ENCODE assay signal across 35 cellular contexts in the genomic region with DNA sequence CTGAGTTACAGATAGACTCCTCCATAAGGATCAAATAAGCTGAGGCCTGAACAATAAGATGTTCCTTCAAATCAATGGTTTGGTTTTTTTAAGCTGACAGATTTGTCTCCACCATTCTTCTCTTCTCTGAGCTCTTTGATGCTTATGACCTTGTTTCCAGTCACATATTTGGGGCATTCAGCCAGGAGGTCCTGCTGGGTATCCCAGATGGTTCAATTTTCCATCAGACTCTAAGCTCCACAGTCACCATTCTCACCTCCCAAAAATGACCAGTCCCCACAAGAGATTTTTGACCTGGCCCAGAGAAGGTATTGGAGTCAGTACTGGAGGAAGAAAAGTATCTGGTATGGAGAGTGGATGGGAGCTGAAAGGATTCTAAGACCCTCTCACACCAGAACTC.
"Had no signal": no experiment of that assay in that cellular context is flagged by ENCODE, and none has a peak within 500 bp of the region (broad histone marks: within the 10 kb centered on the region; RNA-seq: fewer than 3 reads in every experiment).

No MANE protein-coding gene starts in this region.

- H3K9me3 Mint-ChIP-seq: activated B cell treated with CpG ODN at 0.5 μM for 24 hours; activated CD4-positive, alpha-beta memory T cell treated with anti-CD3 and anti-CD28 coated beads for 36 hours; activated CD4-positive, alpha-beta T cell treated with anti-CD3 and anti-CD28 coated beads, Interleukin-2, amount 10 ng/mL, durations not matched to agents 24 days and 14 days; activated CD8-positive, alpha-beta T cell treated with anti-CD3 and anti-CD28 coated beads for 36 hours; activated naive CD4-positive, alpha-beta T cell treated with anti-CD3 and anti-CD28 coated beads for 36 hours; activated naive CD4-positive, alpha-beta T cell treated with anti-CD3 and anti-CD28 coated beads, Interleukin-2, amount 50 U/mL, for 72 hours; activated naive CD8-positive, alpha-beta T cell treated with anti-CD3 and anti-CD28 coated beads for 36 hours; activated T-cell treated with anti-CD3 and anti-CD28 coated beads, Interleukin-2, amount 50 U/mL, for 4 hours; activated T-cell treated with anti-CD3 and anti-CD28 coated beads, Interleukin-2, amount 50 U/mL, for 72 hours; activated T-helper 1 cell treated with anti-CD3 and anti-CD28 coated beads, Interleukin-12 subunit alpha, Interleukin-12 subunit beta, Interleukin-2, Interleukin-4 antibody, amounts not matched to agents 30 ng/mL and 10 ng/mL and 1 ng/mL, durations not matched to agents 14 hours and 24 hours and 36 hours; activated T-helper 17 cell treated with anti-CD3 and anti-CD28 coated beads, Interleukin-2, amount 50 U/mL, for 72 hours; T-helper 1 cell treated with Interleukin-12 subunit alpha and Interleukin-12 subunit beta and Interleukin-4 antibody, amounts not matched to agents 30 μg/mL and 1 μg/mL, for 36 hours; T-helper 2 cell treated with Interferon-gamma antibody and Interleukin-4, amounts not matched to agents 5 μg/mL and 100 μg/mL, for 36 hours had no signal

- ATAC-seq: activated CD8-positive, alpha-beta T cell treated with anti-CD3 and anti-CD28 coated beads for 36 hours; activated naive CD4-positive, alpha-beta T cell treated with anti-CD3 and anti-CD28 coated beads, Interleukin-2, amount 50 U/mL, for 72 hours; activated T-cell treated with anti-CD3 and anti-CD28 coated beads, Interleukin-2, amount 50 U/mL, for 4 hours; activated T-cell treated with anti-CD3 and anti-CD28 coated beads, Interleukin-2, amount 50 U/mL, for 72 hours; activated T-helper 17 cell treated with anti-CD3 and anti-CD28 coated beads, Interleukin-2, amount 50 U/mL, for 72 hours; body of pancreas had no signal

- FAIRE-seq: TTC549 had no signal

- H3K4me1 ChIP-seq: adrenal gland, body of pancreas, breast epithelium had no signal

- H3K27me3 ChIP-seq: adrenal gland, body of pancreas, brain microvascular endothelial cell had no signal

- H3K36me3 Mint-ChIP-seq: activated CD4-positive, alpha-beta memory T cell treated with anti-CD3 and anti-CD28 coated beads for 36 hours; activated naive CD4-positive, alpha-beta T cell treated with anti-CD3 and anti-CD28 coated beads, Interleukin-2, amount 50 U/mL, for 72 hours; activated naive CD8-positive, alpha-beta T cell treated with anti-CD3 and anti-CD28 coated beads for 36 hours had no signal

- H3K27me3 Mint-ChIP-seq: activated B cell treated with CpG ODN at 0.5 μM for 24 hours; activated CD8-positive, alpha-beta T cell treated with anti-CD3 and anti-CD28 coated beads for 36 hours; activated naive CD8-positive, alpha-beta T cell treated with anti-CD3 and anti-CD28 coated beads for 36 hours had no signal

- H3K27ac Mint-ChIP-seq: activated B cell treated with CpG ODN at 0.5 μM for 24 hours; activated CD4-positive, alpha-beta memory T cell treated with anti-CD3 and anti-CD28 coated beads for 36 hours; activated CD4-positive, alpha-beta T cell treated with anti-CD3 and anti-CD28 coated beads, Interleukin-2, amount 10 ng/mL, durations not matched to agents 24 days and 14 days; activated CD8-positive, alpha-beta T cell treated with anti-CD3 and anti-CD28 coated beads for 36 hours; activated naive CD4-positive, alpha-beta T cell treated with anti-CD3 and anti-CD28 coated beads for 36 hours; activated naive CD4-positive, alpha-beta T cell treated with anti-CD3 and anti-CD28 coated beads, Interleukin-2, amount 50 U/mL, for 72 hours; activated naive CD8-positive, alpha-beta T cell treated with anti-CD3 and anti-CD28 coated beads for 36 hours; activated T-cell treated with anti-CD3 and anti-CD28 coated beads, Interleukin-2, amount 50 U/mL, for 72 hours; activated T-helper 1 cell treated with anti-CD3 and anti-CD28 coated beads, Interleukin-12 subunit alpha, Interleukin-12 subunit beta, Interleukin-2, Interleukin-4 antibody, amounts not matched to agents 30 ng/mL and 10 ng/mL and 1 ng/mL, durations not matched to agents 14 hours and 24 hours and 36 hours; activated T-helper 17 cell treated with anti-CD3 and anti-CD28 coated beads, Interleukin-2, amount 50 U/mL, for 72 hours; T-helper 1 cell treated with Interleukin-12 subunit alpha and Interleukin-12 subunit beta and Interleukin-4 antibody, amounts not matched to agents 30 μg/mL and 1 μg/mL, for 36 hours; T-helper 2 cell treated with Interferon-gamma antibody and Interleukin-4, amounts not matched to agents 5 μg/mL and 100 μg/mL, for 36 hours had no signal

- H3K9me3 ChIP-seq: adrenal gland, body of pancreas, breast epithelium had no signal

- H3K4me3 Mint-ChIP-seq: activated B cell treated with CpG ODN at 0.5 μM for 24 hours; activated CD4-positive, alpha-beta memory T cell treated with anti-CD3 and anti-CD28 coated beads for 36 hours; activated CD4-positive, alpha-beta T cell treated with anti-CD3 and anti-CD28 coated beads, Interleukin-2, amount 10 ng/mL, durations not matched to agents 24 days and 14 days; activated CD8-positive, alpha-beta T cell treated with anti-CD3 and anti-CD28 coated beads for 36 hours; activated naive CD4-positive, alpha-beta T cell treated with anti-CD3 and anti-CD28 coated beads for 36 hours; activated naive CD8-positive, alpha-beta T cell treated with anti-CD3 and anti-CD28 coated beads for 36 hours; activated T-cell treated with anti-CD3 and anti-CD28 coated beads, Interleukin-2, amount 50 U/mL, for 4 hours; activated T-cell treated with anti-CD3 and anti-CD28 coated beads, Interleukin-2, amount 50 U/mL, for 72 hours; activated T-helper 1 cell treated with anti-CD3 and anti-CD28 coated beads, Interleukin-12 subunit alpha, Interleukin-12 subunit beta, Interleukin-2, Interleukin-4 antibody, amounts not matched to agents 30 ng/mL and 10 ng/mL and 1 ng/mL, durations not matched to agents 14 hours and 24 hours and 36 hours; activated T-helper 17 cell treated with anti-CD3 and anti-CD28 coated beads, Interleukin-2, amount 50 U/mL, for 72 hours; T-helper 1 cell treated with Interleukin-12 subunit alpha and Interleukin-12 subunit beta and Interleukin-4 antibody, amounts not matched to agents 30 μg/mL and 1 μg/mL, for 36 hours; T-helper 2 cell treated with Interferon-gamma antibody and Interleukin-4, amounts not matched to agents 5 μg/mL and 100 μg/mL, for 36 hours had no signal

- H3K4me1 Mint-ChIP-seq: activated B cell treated with CpG ODN at 0.5 μM for 24 hours; activated CD4-positive, alpha-beta T cell treated with anti-CD3 and anti-CD28 coated beads, Interleukin-2, amount 10 ng/mL, durations not matched to agents 24 days and 14 days; activated naive CD8-positive, alpha-beta T cell treated with anti-CD3 and anti-CD28 coated beads for 36 hours; activated T-helper 17 cell treated with anti-CD3 and anti-CD28 coated beads, Interleukin-2, amount 50 U/mL, for 72 hours had no signal

- H3K27ac ChIP-seq: adrenal gland, body of pancreas, brain microvascular endothelial cell, breast epithelium, VCaP had no signal

- DNase-seq: activated B cell treated with CpG ODN at 0.5 μM for 24 hours; activated CD4-positive, alpha-beta memory T cell treated with anti-CD3 and anti-CD28 coated beads for 36 hours; activated CD4-positive, alpha-beta T cell treated with anti-CD3 and anti-CD28 coated beads for 4 hours; activated CD4-positive, alpha-beta T cell treated with anti-CD3 and anti-CD28 coated beads, Interleukin-2, amount 10 ng/mL, durations not matched to agents 24 days and 14 days; activated CD4-positive, alpha-beta T cell treated with anti-CD3 and anti-CD28 coated beads, Interleukin-2, amount 50 U/mL, for 1 hour; activated CD4-positive, alpha-beta T cell treated with anti-CD3 and anti-CD28 coated beads, Interleukin-2, amount 50 U/mL, for 4 hours; activated CD4-positive, CD25-positive, alpha-beta regulatory T cell treated with anti-CD3 and anti-CD28 coated beads, Interleukin-2, amount 50 U/mL, for 72 hours; activated CD8-positive, alpha-beta memory T cell treated with anti-CD3 and anti-CD28 coated beads, Interleukin-2, amount 50 U/mL, for 4 hours; activated CD8-positive, alpha-beta T cell treated with anti-CD3 and anti-CD28 coated beads for 36 hours; activated effector memory CD4-positive, alpha-beta T cell treated with anti-CD3 and anti-CD28 coated beads, Interleukin-2, amount 50 U/mL, for 16 hours; activated gamma-delta T cell treated with Interleukin-2 at 50 U/mL for 16 hours; activated naive CD4-positive, alpha-beta T cell; activated naive CD4-positive, alpha-beta T cell treated with anti-CD3 and anti-CD28 coated beads for 36 hours; activated naive CD4-positive, alpha-beta T cell treated with anti-CD3 and anti-CD28 coated beads, Interleukin-2, amount 50 U/mL, for 16 hours; activated naive CD8-positive, alpha-beta T cell treated with anti-CD3 and anti-CD28 coated beads for 36 hours; activated T-cell treated with anti-CD3 and anti-CD28 coated beads for 4 hours; activated T-cell treated with anti-CD3 and anti-CD28 coated beads, Interleukin-2, amount 50 U/mL, for 1 hour; activated T-cell treated with anti-CD3 and anti-CD28 coated beads, Interleukin-2, amount 50 U/mL, for 4 hours; activated T-cell treated with anti-CD3 and anti-CD28 coated beads, Interleukin-2, amount 50 U/mL, for 72 hours; adrenal gland; amniotic stem cell; aorta; body of pancreas; brain microvascular endothelial cell; central memory CD4-positive, alpha-beta T cell; T-helper 2 cell; T-helper 9 cell had no signal
